Comparison of ENCODE assay signal across 18 cellular contexts in the genomic region with DNA sequence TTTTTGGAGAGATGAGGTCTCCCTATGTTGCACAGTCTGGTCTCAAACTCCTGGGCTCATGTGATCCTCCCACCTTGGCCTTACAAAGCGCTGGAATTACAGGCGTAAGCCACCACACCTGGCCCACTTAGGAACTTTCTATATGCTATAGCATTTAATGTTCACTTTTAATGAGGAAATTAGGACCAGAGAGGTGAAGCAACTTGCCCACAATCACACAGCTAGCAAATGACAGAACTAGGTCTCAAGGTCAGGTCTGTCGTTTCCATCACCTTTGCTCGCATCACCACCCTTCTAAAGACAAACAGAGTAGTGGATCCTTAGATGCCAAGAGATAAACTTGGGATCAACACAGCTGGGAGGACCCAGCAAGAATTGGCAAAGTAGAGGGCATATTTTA.
"Had no signal": no experiment of that assay in that cellular context is flagged by ENCODE, and none has a peak within 500 bp of the region (broad histone marks: within the 10 kb centered on the region; RNA-seq: fewer than 3 reads in every experiment).

No MANE protein-coding gene starts in this region.

- H2AFZ ChIP-seq: hepatocyte had no signal

- H3K27ac ChIP-seq: body of pancreas, hepatocyte, left lung, sigmoid colon, upper lobe of left lung had no signal

- H3K27me3 Mint-ChIP-seq: progenitor cell of endocrine pancreas had no signal

- H3K27me3 ChIP-seq: body of pancreas, hepatocyte, left lung, sigmoid colon, upper lobe of left lung had no signal

- H3K4me1 Mint-ChIP-seq: activated CD4-positive, alpha-beta memory T cell treated with anti-CD3 and anti-CD28 coated beads, Interleukin-2, amount 10 ng/mL, durations not matched to agents 7 days and 5 days; activated naive CD4-positive, alpha-beta T cell treated with anti-CD3 and anti-CD28 coated beads, Interleukin-2, amount 10 ng/mL, durations not matched to agents 7 days and 5 days; immature natural killer cell; naive thymus-derived CD8-positive, alpha-beta T cell had no signal

- H3K4me1 ChIP-seq: body of pancreas, left lung, upper lobe of left lung had no signal

- H3K9me3 Mint-ChIP-seq: activated naive CD4-positive, alpha-beta T cell treated with anti-CD3 and anti-CD28 coated beads, Interleukin-2, amount 10 ng/mL, durations not matched to agents 7 days and 5 days had no signal

- H3K4me2 ChIP-seq: hepatocyte had no signal

- H3K36me3 Mint-ChIP-seq: activated naive CD4-positive, alpha-beta T cell treated with anti-CD3 and anti-CD28 coated beads, Interleukin-2, amount 10 ng/mL, durations not matched to agents 7 days and 5 days had no signal

- H3K4me3 ChIP-seq: body of pancreas, hepatocyte, left lung, lung, sigmoid colon, upper lobe of left lung had no signal

- DNase-seq: activated CD4-positive, alpha-beta memory T cell treated with anti-CD3 and anti-CD28 coated beads, Interleukin-2, amount 10 ng/mL, durations not matched to agents 7 days and 5 days; activated CD4-positive, alpha-beta T cell treated with anti-CD3 and anti-CD28 coated beads for 48 hours; activated effector memory CD4-positive, alpha-beta T cell treated with anti-CD3 and anti-CD28 coated beads, Interleukin-2, amount 50 U/mL, for 16 hours; activated naive CD4-positive, alpha-beta T cell treated with anti-CD3 and anti-CD28 coated beads, Interleukin-2, amount 10 ng/mL, durations not matched to agents 7 days and 5 days; dermis blood vessel endothelial cell; effector CD8-positive, alpha-beta T cell; erythroblast; immature natural killer cell; left lung; naive thymus-derived CD8-positive, alpha-beta T cell; sigmoid colon; stimulated activated CD4-positive, alpha-beta T cell treated with anti-CD3 and anti-CD28 coated beads, Interleukin-4, amount 100 ng/mL, for 24 hours; stimulated activated naive CD8-positive, alpha-beta T cell treated with anti-CD3 and anti-CD28 coated beads, Interleukin-15, Interleukin-2, amounts not matched to agents 100 U/mL and 50 U/mL, for 24 hours; upper lobe of left lung had no signal

- H3K4me3 Mint-ChIP-seq: activated CD4-positive, alpha-beta memory T cell treated with anti-CD3 and anti-CD28 coated beads, Interleukin-2, amount 10 ng/mL, durations not matched to agents 7 days and 5 days; activated naive CD4-positive, alpha-beta T cell treated with anti-CD3 and anti-CD28 coated beads, Interleukin-2, amount 10 ng/mL, durations not matched to agents 7 days and 5 days; immature natural killer cell; naive thymus-derived CD8-positive, alpha-beta T cell had no signal

- H3K9me3 ChIP-seq: body of pancreas, sigmoid colon, upper lobe of left lung had no signal

- H3K27ac Mint-ChIP-seq: activated CD4-positive, alpha-beta memory T cell treated with anti-CD3 and anti-CD28 coated beads, Interleukin-2, amount 10 ng/mL, durations not matched to agents 7 days and 5 days; activated naive CD4-positive, alpha-beta T cell treated with anti-CD3 and anti-CD28 coated beads, Interleukin-2, amount 10 ng/mL, durations not matched to agents 7 days and 5 days; immature natural killer cell; progenitor cell of endocrine pancreas had no signal

- H3K36me3 ChIP-seq: left lung, sigmoid colon, upper lobe of left lung had no signal

- ATAC-seq: naive thymus-derived CD8-positive, alpha-beta T cell; stimulated activated naive CD8-positive, alpha-beta T cell treated with anti-CD3 and anti-CD28 coated beads, Interleukin-15, Interleukin-2, amounts not matched to agents 100 U/mL and 50 U/mL, for 24 hours had no signal

- H3K79me2 ChIP-seq: hepatocyte had no signal
